Comparison of ENCODE assay signal across 9 cellular contexts in genomic region chr14:104986487-104987164, GRCh38. TPM values are rescaled to one million over a fixed set of nuclear protein-coding genes. Genes with fewer than 3 reads are reported as not detected.
A peak's percentile ranks its signal among the peaks of the same experiment; 100 is the strongest.
DNase-seq lines count a peak whose midpoint lies in the region; ATAC-seq, FAIRE-seq and TF ChIP-seq lines count a peak whose summit lies in the region.
"Had no signal": no experiment of that assay in that cellular context is flagged by ENCODE, and none has a peak within 500 bp of the region (broad histone marks: within the 10 kb centered on the region; RNA-seq: fewer than 3 reads in every experiment).

No MANE protein-coding gene starts in this region.

- no peak for DNase-seq in SK-N-SH
- no peak for DNase-seq in activated naive CD8-positive, alpha-beta T cell treated with anti-CD3 and anti-CD28 coated beads, Interleukin-2, amount 50 U/mL, for 24 hours
- DNase-seq in keratinocyte (ENCODE audit: low read depth, low spot score): no peak
- no peak for DNase-seq in stomach
- DNase-seq in central memory CD4-positive, alpha-beta T cell: no peak
- DNase-seq in NCI-H2029 treated with DMSO at 0.1 percent for 48 hours (lab: John Stamatoyannopoulos, UW): no peak
- no peak for DNase-seq in DMS 273 treated with DMSO at 0.1 percent for 48 hours (lab: John Stamatoyannopoulos, UW)
- DNase-seq: HCEC 1CT had no signal

- H3K36me3 ChIP-seq in SK-N-SH (replicated peaks in 1 of 2; ENCODE audit: control insufficient read depth in 1 of 2, insufficient read depth in 2 of 2, low read length in 1 of 2) (peaks cover 0 to 8% of the 10 kb centered on the region in 2 experiments), keratinocyte (ENCODE audit: control insufficient read depth in 2 of 2, extremely low read depth in 1 of 2, insufficient read depth in 2 of 2, low read length in 2 of 2) (peaks cover 4 to 7% of the 10 kb centered on the region in 2 experiments), stomach (peaks cover 0 to 11% (median 4%) of the 10 kb centered on the region in 4 donors)

- H3K4me3 ChIP-seq in SK-N-SH (ENCODE audit: low read depth in 2 of 2, low read length in 1 of 2) (peak overlapping the region; percentile 66 to 87), keratinocyte (ENCODE audit: control insufficient read depth in 2 of 3, extremely low read depth in 1 of 3, insufficient read depth in 2 of 3, low read depth in 1 of 3, low read length in 3 of 3) (peak overlapping the region; percentile 74 to 89 (median 76)), stomach (peak overlapping the region; percentile 80 to 94 (median 90))

- peaks cover 4% of the 10 kb centered on the region for H3F3A ChIP-seq in SK-N-SH (replicated peaks; ENCODE audit: insufficient read depth)

- no peaks in the 10 kb centered on the region for H3K27me3 Mint-ChIP-seq in activated naive CD8-positive, alpha-beta T cell treated with anti-CD3 and anti-CD28 coated beads, Interleukin-2, amount 50 U/mL, for 24 hours

- H3K9me3 Mint-ChIP-seq in activated naive CD8-positive, alpha-beta T cell treated with anti-CD3 and anti-CD28 coated beads, Interleukin-2, amount 50 U/mL, for 24 hours: no peaks in the 10 kb centered on the region

- peak overlapping the region; percentile 100 for H3K4me2 ChIP-seq in SK-N-SH
- H3K4me2 ChIP-seq in keratinocyte (ENCODE audit: control insufficient read depth, extremely low read depth, insufficient read depth, low read depth, low read length): peak overlapping the region; percentile 53

- no peak for TF ChIP-seq POLR2A in stomach (IDR thresholded peaks at IDR 0.05)

- no peaks in the 10 kb centered on the region for H3K36me3 Mint-ChIP-seq in activated naive CD8-positive, alpha-beta T cell treated with anti-CD3 and anti-CD28 coated beads, Interleukin-2, amount 50 U/mL, for 24 hours (ENCODE audit: low read depth)

- TF ChIP-seq EP300 in SK-N-SH (IDR thresholded peaks at IDR 0.05; ENCODE audit: borderline replicate concordance in 1 of 2, low read depth in 1 of 2, low read length in 1 of 2) (no peak), stomach (IDR thresholded peaks at IDR 0.05) (no peak)

- peaks cover 0 to 41% of the 10 kb centered on the region in 2 experiments; a peak in 1 of 4 replicates for H3K4me1 ChIP-seq in SK-N-SH (ENCODE audit: control insufficient read depth in 1 of 2, insufficient read depth in 2 of 2, low read depth in 1 of 2, low read length in 1 of 2)
- peaks cover 16% of the 10 kb centered on the region for H3K4me1 ChIP-seq in keratinocyte (ENCODE audit: control insufficient read depth, extremely low read depth, insufficient read depth, low read length)
- H3K4me1 ChIP-seq in stomach: peaks cover 10 to 20% (median 19%) of the 10 kb centered on the region in 4 donors

- no peak for ATAC-seq in SK-N-SH treated with all-trans-retinoic acid at 6 μM for 48 hours
- ATAC-seq in activated naive CD8-positive, alpha-beta T cell treated with anti-CD3 and anti-CD28 coated beads, Interleukin-2, amount 50 U/mL, for 24 hours: no peak

- no peaks in the 10 kb centered on the region for H4K20me1 ChIP-seq in SK-N-SH (ENCODE audit: insufficient read depth)
- no peaks in the 10 kb centered on the region for H4K20me1 ChIP-seq in keratinocyte (ENCODE audit: control insufficient read depth, extremely low read depth, insufficient read depth, low read length)

- dilution Hi-C loops in keratinocyte (cut with MboI; ENCODE audit: extremely low pct_ligation_motif_present, low sequenced_read_pairs): no loop called here

- peaks cover 3% of the 10 kb centered on the region for H3K4me1 Mint-ChIP-seq in activated naive CD8-positive, alpha-beta T cell treated with anti-CD3 and anti-CD28 coated beads, Interleukin-2, amount 50 U/mL, for 24 hours

- H3K27ac Mint-ChIP-seq in activated naive CD8-positive, alpha-beta T cell treated with anti-CD3 and anti-CD28 coated beads, Interleukin-2, amount 50 U/mL, for 24 hours: no peak overlapping the region

- intact Hi-C loops in stomach (cut with DNase I; ENCODE audit: low total_unique reads): no loop called here

- H3K9me1 ChIP-seq in keratinocyte (ENCODE audit: control insufficient read depth, extremely low read depth, insufficient read depth, low read length): no peaks in the 10 kb centered on the region

- no peak for FAIRE-seq in keratinocyte (lab: Jason Lieb, UNC)

- H3K9me3 ChIP-seq in SK-N-SH: no peaks in the 10 kb centered on the region
- no peaks in the 10 kb centered on the region for H3K9me3 ChIP-seq in keratinocyte (ENCODE audit: control insufficient read depth, low read depth, low read length)
- H3K9me3 ChIP-seq in stomach: no peaks in the 10 kb centered on the region

- CTCF ChIA-PET in SK-N-SH (lab: Yijun Ruan, JAX): interaction anchor here (2.2 to 5.8 kb wide), 2 partner anchors 10 to 58 kb away, joined by 9 to 37 read pairs; no protein-coding TSS in a partner anchor

- H3K79me2 ChIP-seq in SK-N-SH (ENCODE audit: insufficient read depth) (0 out of 2 replicates have a peak, but pooled peaks cover 10% of the 10 kb centered on the region), keratinocyte (ENCODE audit: control insufficient read depth, insufficient read depth, low read length) (peaks cover 5% of the 10 kb centered on the region)

- 71% methylated on average over 6 of the region's 19 CpGs for WGBS in SK-N-SH (ENCODE audit: low lambda C conversion rate)
- 54 to 64% (median 57%) methylated on average over 14 to 19 of the region's 19 CpGs for WGBS in stomach, 5 donors

- TF ChIP-seq CTCF in SK-N-SH (IDR thresholded peaks at IDR 0.05) (no peak), keratinocyte (optimal IDR thresholded peaks at IDR 0.05 in 1 of 3, IDR thresholded peaks at IDR 0.05 in 1 of 3, conservative IDR thresholded peaks at IDR 0.05 in 1 of 3; ENCODE audit: extremely low read depth in 1 of 3, insufficient read depth in 2 of 3, low read length in 3 of 3) (no peak), stomach (IDR thresholded peaks at IDR 0.05) (no peak)

- POLR2A ChIA-PET in SK-N-SH (lab: Yijun Ruan, JAX): interaction anchor here (1.6 kb wide), 1 partner anchor 8 kb away, joined by 6 read pairs; no protein-coding TSS in a partner anchor

- no peak for TF ChIP-seq RAD21 in SK-N-SH (IDR thresholded peaks at IDR 0.05; ENCODE audit: low read length)

- H2AFZ ChIP-seq in SK-N-SH (ENCODE audit: low read depth) (no peak overlapping the region), keratinocyte (ENCODE audit: control insufficient read depth, low read length) (no peak overlapping the region)

- H3K9ac ChIP-seq in SK-N-SH (peak overlapping the region; percentile 85), keratinocyte (ENCODE audit: control insufficient read depth, extremely low read depth, insufficient read depth, low read length) (peak overlapping the region; percentile 87)

- peak overlapping the region; percentile 68 for H3K4me3 Mint-ChIP-seq in activated naive CD8-positive, alpha-beta T cell treated with anti-CD3 and anti-CD28 coated beads, Interleukin-2, amount 50 U/mL, for 24 hours

- H3K9me2 ChIP-seq in SK-N-SH: no peaks in the 10 kb centered on the region

- H3K27ac ChIP-seq in SK-N-SH (ENCODE audit: low read depth in 2 of 2, low read length in 1 of 2) (peak overlapping the region in 1 of 2 experiments; percentile 51; a peak in 1 of 4 replicates), keratinocyte (ENCODE audit: control insufficient read depth, insufficient read depth, low read length) (no peak overlapping the region), stomach (peak overlapping the region in 2 of 5 donors; percentile 83 to 88)

- H3K27me3 ChIP-seq in SK-N-SH (ENCODE audit: insufficient read depth): no peaks in the 10 kb centered on the region
- no peaks in the 10 kb centered on the region for H3K27me3 ChIP-seq in keratinocyte (ENCODE audit: control insufficient read depth, extremely low read depth, insufficient read depth, low read length)
- no peaks in the 10 kb centered on the region for H3K27me3 ChIP-seq in stomach

RNA-seq across cellular contexts. Expression of gene CLBA1, which starts 1.0 kb away (rescaled TPM):
- 18.5 and 21.4 TPM in 2 replicates for polyA plus RNA-seq in SK-N-SH (2012; rRNA removed)
- polyA plus RNA-seq in SK-N-SH (2012; cell fraction: cytosol; rRNA removed): 15.0 and 15.3 TPM in 2 replicates
- 72.4 and 86.2 TPM in 2 replicates for polyA plus RNA-seq in SK-N-SH (2012; cell fraction: nucleus; rRNA removed)
- polyA plus RNA-seq in keratinocyte: 8.6 to 11.7 TPM (median 9.1 TPM) in 3 replicates
- polyA plus RNA-seq in keratinocyte (2011; ENCODE audit: low read depth): 3.3 TPM
- polyA plus RNA-seq in keratinocyte (2011; cell fraction: cytosol; rRNA removed): 8.1 and 9.8 TPM in 2 replicates
- 22.6 and 24.3 TPM in 2 replicates for polyA plus RNA-seq in keratinocyte (2011; cell fraction: nucleus; rRNA removed)
- 10.3 and 10.9 TPM in 2 replicates for polyA plus RNA-seq in keratinocyte (2012; ENCODE audit: low replicate concordance)
- 5.1 to 5.2 TPM (median 5.1 TPM) in 3 replicates for polyA minus RNA-seq in keratinocyte
- 6.5 TPM for polyA minus RNA-seq in keratinocyte (2011; cell fraction: cytosol; rRNA and poly(A)+ RNA removed)
- 7.3 and 15.5 TPM in 2 replicates for polyA minus RNA-seq in keratinocyte (2011; cell fraction: nucleus; rRNA and poly(A)+ RNA removed)
- 1 to 10 TPM in 4 of 5 donors, not detected in 1; 3.5 to 8.7 (median 6.7) TPM for total RNA-seq in stomach
- polyA plus RNA-seq in stomach: 10 to 100 TPM in 1 of 3 donors, 1 to 10 TPM in 2; 3.7 to 13.9 (median 4.2) TPM

RNA-seq across cellular contexts. Expression of gene AHNAK2, which starts 8.5 kb away (rescaled TPM):
- 33.5 and 36.6 TPM in 2 replicates for polyA plus RNA-seq in SK-N-SH (2012; rRNA removed)
- 22.9 and 24.7 TPM in 2 replicates for polyA plus RNA-seq in SK-N-SH (2012; cell fraction: cytosol; rRNA removed)
- polyA plus RNA-seq in SK-N-SH (2012; cell fraction: nucleus; rRNA removed): 70.6 and 92.7 TPM in 2 replicates
- 142 to 198 TPM (median 164 TPM) in 3 replicates for polyA plus RNA-seq in keratinocyte
- 725 TPM for polyA plus RNA-seq in keratinocyte (2011; ENCODE audit: low read depth)
- 78.9 and 92.5 TPM in 2 replicates for polyA plus RNA-seq in keratinocyte (2011; cell fraction: cytosol; rRNA removed)
- polyA plus RNA-seq in keratinocyte (2011; cell fraction: nucleus; rRNA removed): 988 and 1,021 TPM in 2 replicates
- polyA plus RNA-seq in keratinocyte (2012; ENCODE audit: low replicate concordance): 289 and 443 TPM in 2 replicates
- 622 to 721 TPM (median 625 TPM) in 3 replicates for polyA minus RNA-seq in keratinocyte
- polyA minus RNA-seq in keratinocyte (2011; cell fraction: cytosol; rRNA and poly(A)+ RNA removed): 342 TPM
- polyA minus RNA-seq in keratinocyte (2011; cell fraction: nucleus; rRNA and poly(A)+ RNA removed): 1,549 and 2,078 TPM in 2 replicates
- total RNA-seq in stomach: 100 to 1,000 TPM in 1 of 5 donors, 10 to 100 TPM in 4; 11.0 to 117 (median 15.1) TPM
- 10 to 100 TPM in 1 of 3 donors, 1 to 10 TPM in 2; 1.5 to 46.3 (median 2.1) TPM for polyA plus RNA-seq in stomach

RNA-seq across cellular contexts. Expression of gene CDCA4, which starts 34.3 kb away (rescaled TPM):
- polyA plus RNA-seq in SK-N-SH (2012; rRNA removed) (23.7 and 26.8 TPM in 2 replicates), keratinocyte (29.8 to 48.7 TPM (median 35.7 TPM) in 3 replicates), stomach (1 to 10 TPM; 4.7 to 9.4 (median 8.0) TPM)
- 15.1 and 21.2 TPM in 2 replicates for polyA plus RNA-seq in SK-N-SH (2012; cell fraction: cytosol; rRNA removed)
- polyA plus RNA-seq in SK-N-SH (2012; cell fraction: nucleus; rRNA removed): 15.7 and 19.5 TPM in 2 replicates
- 5.3 TPM for polyA plus RNA-seq in keratinocyte (2011; ENCODE audit: low read depth)
- polyA plus RNA-seq in keratinocyte (2011; cell fraction: cytosol; rRNA removed): 22.7 and 31.2 TPM in 2 replicates
- polyA plus RNA-seq in keratinocyte (2011; cell fraction: nucleus; rRNA removed): 30.3 and 36.4 TPM in 2 replicates
- polyA plus RNA-seq in keratinocyte (2012; ENCODE audit: low replicate concordance): 15.0 and 47.2 TPM in 2 replicates
- 21.6 to 29.0 TPM (median 28.1 TPM) in 3 replicates for polyA minus RNA-seq in keratinocyte
- polyA minus RNA-seq in keratinocyte (2011; cell fraction: cytosol; rRNA and poly(A)+ RNA removed): 44.7 TPM
- 20.9 and 27.0 TPM in 2 replicates for polyA minus RNA-seq in keratinocyte (2011; cell fraction: nucleus; rRNA and poly(A)+ RNA removed)
- total RNA-seq in stomach: 10 to 100 TPM in 2 of 5 donors, 1 to 10 TPM in 3; 2.9 to 12.3 (median 4.5) TPM
